In genomic region chr19:8575467-8575997, GRCh38 we compare ENCODE assay signal across 8 cellular contexts. TPM values are rescaled to one million over a fixed set of nuclear protein-coding genes. Genes with fewer than 3 reads are reported as not detected.
DNase-seq lines count a peak whose midpoint lies in the region; ATAC-seq lines count a peak whose summit lies in the region.

No MANE protein-coding gene starts in this region.

- H3K18ac ChIP-seq in mesendoderm (ENCODE audit: low read length) = no peak overlapping the region

- H4K8ac ChIP-seq in mesendoderm (ENCODE audit: low read depth, low read length) = no peak overlapping the region

- no peak overlapping the region for H2AK5ac ChIP-seq in mesendoderm (ENCODE audit: low read length)

- no peaks in the 10 kb centered on the region for H3K36me3 ChIP-seq in BLaER1
- no peaks in the 10 kb centered on the region for H3K36me3 ChIP-seq in mesendoderm (ENCODE audit: control insufficient read depth, insufficient read depth, low read length)

- no peak overlapping the region for H3K4ac ChIP-seq in mesendoderm (ENCODE audit: low read depth, low read length)

- peak overlapping the region; percentile 89 for H3K4me2 ChIP-seq in BLaER1
- no peak overlapping the region for H3K4me2 ChIP-seq in mesendoderm (ENCODE audit: low read length)

- H3K4me1 ChIP-seq in BLaER1 = peaks cover 81% of the 10 kb centered on the region
- peaks cover 4% of the 10 kb centered on the region for H3K4me1 ChIP-seq in mesendoderm (ENCODE audit: control insufficient read depth, low read depth, low read length)

- peak overlapping the region; percentile 74 for H3K56ac ChIP-seq in mesendoderm (ENCODE audit: low read length)

- H2BK15ac ChIP-seq in mesendoderm (replicated peaks; ENCODE audit: low read depth) = no peak overlapping the region

- H3K23ac ChIP-seq in mesendoderm (ENCODE audit: low read length) = no peak overlapping the region

- H3K4me3 ChIP-seq in BLaER1 = 0 out of 2 replicates have a peak overlapping the region, but pooled peaks have one; percentile 61
- H3K4me3 ChIP-seq in mesendoderm (ENCODE audit: low read length) = no peak overlapping the region

- no peak for ATAC-seq in HG03175 (IDR thresholded peaks at IDR 0.05; ENCODE audit: unreplicated experiment)

- no peaks in the 10 kb centered on the region for H3K9me3 ChIP-seq in BLaER1

- no peaks in the 10 kb centered on the region for H3K79me2 ChIP-seq in mesendoderm (ENCODE audit: control insufficient read depth, insufficient read depth, low read length)

- H3K27me3 ChIP-seq in BLaER1 (peaks cover 6% of the 10 kb centered on the region; the same call in 1 of the 2 replicates), mesendoderm (ENCODE audit: insufficient read depth, low read length, poor library complexity) (no peaks in the 10 kb centered on the region)

- H3K9ac ChIP-seq in BLaER1 = peak overlapping the region; percentile 31; the same call in 1 of the 2 replicates
- H3K9ac ChIP-seq in mesendoderm (ENCODE audit: low read length) = peak overlapping the region; percentile 19

- DNase-seq in NCI-H226 (peak; percentile 69), mesendoderm (peak; percentile 92), COR-L47 (lab: John Stamatoyannopoulos, UW) (no peak), NCI-H446 treated with DMSO at 0.1 percent for 48 hours (lab: John Stamatoyannopoulos, UW) (no peak), LoVo (ENCODE audit: low spot score) (no peak)
- peak; percentile 80 for DNase-seq in activated effector memory CD4-positive, alpha-beta T cell treated with anti-CD3 and anti-CD28 coated beads, Interleukin-2, amount 50 U/mL, for 16 hours

- H4K20me1 ChIP-seq in BLaER1 = no peaks in the 10 kb centered on the region

- no CpG with 5 or more reads among the region's 10 CpGs for WGBS in mesendoderm (ENCODE audit: extremely low coverage, insufficient coverage, low lambda C conversion rate)

- H2BK120ac ChIP-seq in mesendoderm (ENCODE audit: low read depth, low read length) = no peak overlapping the region

- H4K5ac ChIP-seq in mesendoderm (ENCODE audit: low read length) = no peak overlapping the region

- peak overlapping the region; percentile 74; the same call in 1 of the 2 replicates for H3K27ac ChIP-seq in BLaER1
- H3K27ac ChIP-seq in mesendoderm (ENCODE audit: low read depth, low read length) = no peak overlapping the region

- no peak overlapping the region for H2BK5ac ChIP-seq in mesendoderm (ENCODE audit: low read length)

- H3K79me1 ChIP-seq in mesendoderm (ENCODE audit: low read length) = no peaks in the 10 kb centered on the region

RNA-seq across cellular contexts. Expression of gene MYO1F, which starts 1.7 kb away (rescaled TPM):
- polyA plus RNA-seq in mesendoderm (2013, experiment 1 of 2) = 6.0 TPM
- 5.7 TPM for polyA plus RNA-seq in mesendoderm (2013, experiment 2 of 2)

RNA-seq across cellular contexts. Expression of gene ADAMTS10, which starts 35.0 kb away (rescaled TPM):
- 7.5 TPM for polyA plus RNA-seq in mesendoderm (2013, experiment 1 of 2)
- polyA plus RNA-seq in mesendoderm (2013, experiment 2 of 2) = 8.5 TPM

RNA-seq across cellular contexts. Expression of gene NFILZ, which starts 54.9 kb away (rescaled TPM):
- polyA plus RNA-seq in mesendoderm (2013, experiment 1 of 2) = not detected
- not detected for polyA plus RNA-seq in mesendoderm (2013, experiment 2 of 2)

Comparison
In these comparisons a context has a peak if more than half of its experiments do, and no peak if none do; other contexts are left out.
1. DNase-seq: peak in NCI-H226 (single experiment), activated effector memory CD4-positive, alpha-beta T cell treated with anti-CD3 and anti-CD28 coated beads, Interleukin-2, amount 50 U/mL, for 16 hours (single experiment) and mesendoderm (single experiment); none in COR-L47 (single experiment), NCI-H446 treated with DMSO at 0.1 percent for 48 hours (single experiment) and LoVo (single experiment).